ENCODE assay signal across 8 cellular contexts in the genomic region with DNA sequence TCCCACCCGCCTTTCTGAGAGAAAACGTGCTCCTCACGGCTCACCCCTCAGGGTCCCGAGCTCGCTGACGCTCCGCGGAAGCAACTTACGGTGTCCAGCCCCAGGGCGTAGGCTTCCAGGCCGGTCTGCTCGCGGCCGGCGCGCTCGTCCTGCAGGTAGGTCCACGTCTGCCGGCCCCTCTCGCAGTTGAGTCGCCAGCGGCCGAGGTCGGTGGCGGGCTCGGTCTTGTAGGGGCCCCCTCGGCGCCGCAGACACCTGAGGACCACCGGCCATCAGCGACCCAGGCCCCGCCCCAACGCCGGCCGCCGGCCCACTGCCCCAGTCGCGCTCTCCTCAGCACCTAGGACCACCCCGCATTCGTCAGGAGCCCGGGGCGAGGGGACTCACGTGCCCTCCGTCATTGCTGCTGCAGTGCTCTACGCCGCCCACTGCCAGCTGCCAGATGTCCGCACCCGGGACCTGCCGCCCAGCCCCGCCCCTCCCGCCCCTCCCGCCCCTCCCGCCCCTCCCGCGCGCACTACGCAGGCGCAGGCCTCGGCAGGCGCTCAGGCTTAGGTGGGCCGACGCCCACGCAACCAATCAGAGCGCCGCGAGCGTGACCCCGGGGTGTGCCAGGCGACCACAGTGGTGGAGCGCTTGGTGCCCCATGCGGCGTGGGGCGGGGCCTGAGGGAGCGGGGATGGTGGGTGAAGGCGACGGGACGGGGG. TPM values are rescaled to one million over a fixed set of nuclear protein-coding genes. Genes with fewer than 3 reads are reported as not detected.
A peak's percentile ranks its signal among the peaks of the same experiment; 100 is the strongest.
DNase-seq lines count a peak whose midpoint lies in the region; ATAC-seq, FAIRE-seq and TF ChIP-seq lines count a peak whose summit lies in the region.

A gene (minus strand): TSS at position 430 of the 707 bp plus-strand sequence. CDS start 29 bp downstream, at position 401.

- peak; percentile 78 for ATAC-seq in HG02852 (IDR thresholded peaks at IDR 0.05; ENCODE audit: unreplicated experiment)
- ATAC-seq in T-cell (replicated peaks in 1 of 4), result peak; percentile 97

- H3K9ac ChIP-seq in trophoblast cell (ENCODE audit: low read length), result peak within 1 kb of the TSS; percentile 90

- peaks cover 42 to 66% (median 49%) of the 10 kb centered on the region in 3 donors for H3K4me1 Mint-ChIP-seq in T-cell

- peak within 1 kb of the TSS; percentile 88 for H2AK5ac ChIP-seq in trophoblast cell (ENCODE audit: low read length)

- peak within 1 kb of the TSS; percentile 91 for H3K14ac ChIP-seq in trophoblast cell (ENCODE audit: low read length)

- H3K4me2 ChIP-seq in trophoblast cell (ENCODE audit: low read length), result peak within 1 kb of the TSS; percentile 94

- H3K4ac ChIP-seq in trophoblast cell (ENCODE audit: low read depth, low read length), result peak within 1 kb of the TSS; percentile 83

- DNase-seq in GM12891 (ENCODE audit: insufficient read length, low spot score) (peak; percentile 97), NCI-H146 (lab: John Stamatoyannopoulos, UW) (peak; percentile 95), T-cell (peak; percentile 91 to 99 (median 97)), cardiac septum (ENCODE audit: low spot score) (peak; percentile 98), trophoblast cell (peak; percentile 93 to 99), tibial nerve (ENCODE audit: low spot score in 2 of 2) (peak; percentile 91 to 96)

- H3K4me1 ChIP-seq in trophoblast cell (ENCODE audit: control insufficient read depth in 1 of 2, insufficient read depth in 2 of 2, low read length in 2 of 2) (peaks cover 15 to 19% of the 10 kb centered on the region in 2 experiments), tibial nerve (peaks cover 0 to 38% (median 15%) of the 10 kb centered on the region in 4 donors)

- peak within 1 kb of the TSS; percentile 90 for H2BK5ac ChIP-seq in trophoblast cell (ENCODE audit: low read depth, low read length, poor library complexity)

- H4K91ac ChIP-seq in trophoblast cell (ENCODE audit: low read depth, low read length), result peak within 1 kb of the TSS; percentile 92

- H3K79me2 ChIP-seq in trophoblast cell (ENCODE audit: control insufficient read depth, insufficient read depth, low read length, poor library complexity), result peaks cover 20% of the 10 kb centered on the region

- H3K27me3 ChIP-seq in trophoblast cell (ENCODE audit: insufficient read depth, low read length), result no peaks in the 10 kb centered on the region
- H3K27me3 ChIP-seq in tibial nerve, result no peaks in the 10 kb centered on the region

- H3K79me1 ChIP-seq in trophoblast cell (ENCODE audit: low read length), result peaks cover 13% of the 10 kb centered on the region

- H3K9me3 ChIP-seq in trophoblast cell (ENCODE audit: insufficient read depth, low read depth, low read length), result peaks cover 8% of the 10 kb centered on the region
- no peaks in the 10 kb centered on the region for H3K9me3 ChIP-seq in tibial nerve

- H4K12ac ChIP-seq in trophoblast cell (ENCODE audit: low read depth, low read length), result peak within 1 kb of the TSS; percentile 72

- peak within 1 kb of the TSS; percentile 88 for H4K8ac ChIP-seq in trophoblast cell (ENCODE audit: low read depth, low read length)

- peak in 1 of 2 donors; percentile 87 for TF ChIP-seq EP300 in tibial nerve (IDR thresholded peaks at IDR 0.05)

- intact Hi-C loops in cardiac septum (cut with DNase I), result loop anchor here (2.0 to 10.0 kb wide), 4 partner anchors 40 to 256 kb away; a partner anchor contains a TSS

- H3K36me3 ChIP-seq in trophoblast cell (ENCODE audit: control insufficient read depth in 1 of 2, insufficient read depth in 2 of 2, low read length in 2 of 2) (peaks cover 8 to 17% of the 10 kb centered on the region in 2 experiments), tibial nerve (peaks cover 0 to 12% (median 0%) of the 10 kb centered on the region in 3 donors)

- H3K4me3 ChIP-seq in trophoblast cell (ENCODE audit: low read depth, low read length) (peak within 1 kb of the TSS; percentile 98), tibial nerve (peak within 1 kb of the TSS; percentile 69 to 91 (median 76))

- no peak; the same call in 1 of the 2 replicates for TF ChIP-seq POLR2A in GM12891 (IDR thresholded peaks at IDR 0.05; ENCODE audit: low read depth, low read length)
- TF ChIP-seq POLR2A in tibial nerve (IDR thresholded peaks at IDR 0.05), result peak in 1 of 2 donors; percentile 85

- H2BK12ac ChIP-seq in trophoblast cell (ENCODE audit: low read length), result peak within 1 kb of the TSS; percentile 51

- H2BK120ac ChIP-seq in trophoblast cell (ENCODE audit: insufficient read depth, low read length, poor library complexity), result peak within 1 kb of the TSS; percentile 82

- 0% methylated on average over 59 to 77 of the region's 77 CpGs for WGBS in adipose tissue, 3 donors
- no CpG with 5 or more reads among the region's 77 CpGs for WGBS in trophoblast cell (ENCODE audit: extremely low coverage, insufficient coverage, insufficient read length)
- 0% methylated on average over 22 to 28 of the region's 77 CpGs for WGBS in tibial nerve, 2 donors

- H3K18ac ChIP-seq in trophoblast cell (ENCODE audit: low read length), result peak within 1 kb of the TSS; percentile 91

- no peaks in the 10 kb centered on the region for H3K9me3 Mint-ChIP-seq in T-cell

- H3K23ac ChIP-seq in trophoblast cell (ENCODE audit: low read length), result no peak within 1 kb of the TSS

- peak; percentile 71 for FAIRE-seq in GM12891 (lab: Jason Lieb, UNC)

- POLR2A ChIA-PET in T-cell (lab: Charles Lee), result no interaction called here

- CTCF ChIA-PET in T-cell (lab: Charles Lee), result no interaction called here

- no peak within 1 kb of the TSS for H3K27ac ChIP-seq in adipose tissue (ENCODE audit: low read depth, low read length)
- H3K27ac ChIP-seq in trophoblast cell (ENCODE audit: low read depth, low read length), result peak within 1 kb of the TSS; percentile 85
- H3K27ac ChIP-seq in tibial nerve, result peak within 1 kb of the TSS; percentile 74 to 92 (median 84)

- peaks cover 15% of the 10 kb centered on the region for H3K36me3 Mint-ChIP-seq in T-cell

- no peaks in the 10 kb centered on the region for H3K27me3 Mint-ChIP-seq in T-cell

- H3K4me3 Mint-ChIP-seq in T-cell, result peak within 1 kb of the TSS; percentile 84 to 95 (median 90)

- H3K27ac Mint-ChIP-seq in T-cell, result peak within 1 kb of the TSS; percentile 96

- TF ChIP-seq CTCF in tibial nerve (IDR thresholded peaks at IDR 0.05), result no peak

- peak within 1 kb of the TSS; percentile 87 for H2AFZ ChIP-seq in trophoblast cell (ENCODE audit: insufficient read depth, low read length, poor library complexity)

TF ChIP-seq in GM12891, 5 proteins besides CTCF, POLR2A, EP300 and RAD21:
- TF ChIP-seq POLR2AphosphoS5 (IDR thresholded peaks at IDR 0.05; ENCODE audit: low read depth, low read length) (0 out of 2 replicates have a peak, but pooled peaks have one; percentile 39), TAF1 (IDR thresholded peaks at IDR 0.05; ENCODE audit: low read depth, low read length) (no peak), SPI1 (IDR thresholded peaks at IDR 0.05; ENCODE audit: low read depth, low read length) (no peak), PAX5 (IDR thresholded peaks at IDR 0.05; ENCODE audit: insufficient read depth, low read length, severe bottlenecking) (peak; percentile 92), POU2F2 (IDR thresholded peaks at IDR 0.05; ENCODE audit: low read depth, low read length) (no peak)
TF ChIP-seq in GM12891: peak in this region for 2.

RNA-seq across cellular contexts. Expression of the gene that starts here (rescaled TPM):
- polyA plus RNA-seq in GM12891 (2012; ENCODE audit: low read depth, missing spikeins), result 36.0 TPM
- total RNA-seq in T-cell (10 to 100 TPM; 41.3 to 63.0 (median 49.4) TPM), cardiac septum (34.9 TPM), tibial nerve (100 to 1,000 TPM in 1 of 4 donors, 10 to 100 TPM in 3; 69.3 to 132 (median 80.6) TPM)
- 10 to 100 TPM; 16.9 to 60.7 (median 38.4) TPM for polyA plus RNA-seq in adipose tissue
- 63.4 and 64.5 TPM in 2 replicates for polyA plus RNA-seq in trophoblast cell (2013)
